21 cellular contexts compared by ENCODE assay signal in genomic region chr13:34207872-34208271, GRCh38.
DNase-seq lines count a peak whose midpoint lies in the region; ATAC-seq and TF ChIP-seq lines count a peak whose summit lies in the region.
"Had no signal": no experiment of that assay in that cellular context is flagged by ENCODE, and none has a peak within 500 bp of the region (broad histone marks: within the 10 kb centered on the region; RNA-seq: fewer than 3 reads in every experiment).

No MANE protein-coding gene starts in this region.

- H3K9me3 ChIP-seq in left ventricle myocardium inferior (replicated peaks) (peaks cover 8% of the 10 kb centered on the region), heart left ventricle (peaks cover 0 to 10% (median 0%) of the 10 kb centered on the region in 12 donors), adipocyte (ENCODE audit: control insufficient read depth, low read length) (peaks cover 3% of the 10 kb centered on the region)
- H3K9me3 ChIP-seq: BLaER1 treated with 17β-estradiol and CSF1 and Interleukin-3, amounts not matched to agents 10 nM and 100 nM; stomach had no signal

- peak overlapping the region; percentile 73 for H3K9ac ChIP-seq in adipocyte (ENCODE audit: low read length)
- H3K9ac ChIP-seq: BLaER1 treated with 17β-estradiol and CSF1 and Interleukin-3, amounts not matched to agents 10 nM and 100 nM had no signal

- H3K27ac Mint-ChIP-seq in activated naive CD4-positive, alpha-beta T cell treated with anti-CD3 and anti-CD28 coated beads for 36 hours: no peak overlapping the region
- H3K27ac Mint-ChIP-seq in activated CD4-positive, alpha-beta T cell treated with anti-CD3 and anti-CD28 coated beads, Interleukin-2, amount 10 ng/mL, durations not matched to agents 7 days and 5 days: no peak overlapping the region
- H3K27ac Mint-ChIP-seq: activated CD4-positive, alpha-beta T cell treated with anti-CD3 and anti-CD28 coated beads for 36 hours; activated naive CD4-positive, alpha-beta T cell treated with anti-CD3 and anti-CD28 coated beads, Interleukin-2, amount 50 U/mL, for 24 hours; H9; naive thymus-derived CD8-positive, alpha-beta T cell had no signal

- H3K4me3 Mint-ChIP-seq in activated naive CD4-positive, alpha-beta T cell treated with anti-CD3 and anti-CD28 coated beads for 36 hours: no peak overlapping the region
- no peak overlapping the region for H3K4me3 Mint-ChIP-seq in activated CD4-positive, alpha-beta T cell treated with anti-CD3 and anti-CD28 coated beads, Interleukin-2, amount 10 ng/mL, durations not matched to agents 7 days and 5 days
- H3K4me3 Mint-ChIP-seq: activated CD4-positive, alpha-beta T cell treated with anti-CD3 and anti-CD28 coated beads for 36 hours; activated naive CD4-positive, alpha-beta T cell treated with anti-CD3 and anti-CD28 coated beads, Interleukin-2, amount 50 U/mL, for 24 hours; H9; naive thymus-derived CD8-positive, alpha-beta T cell had no signal

- H3K27me3 ChIP-seq in left ventricle myocardium inferior (ENCODE audit: low read depth): no peaks in the 10 kb centered on the region
- no peaks in the 10 kb centered on the region for H3K27me3 ChIP-seq in heart left ventricle
- no peaks in the 10 kb centered on the region for H3K27me3 ChIP-seq in adipocyte (replicated peaks; ENCODE audit: control insufficient read depth, insufficient read depth, low read length)
- H3K27me3 ChIP-seq: BLaER1 treated with 17β-estradiol and CSF1 and Interleukin-3, amounts not matched to agents 10 nM and 100 nM; stomach had no signal

- no peak for TF ChIP-seq POLR2A in heart left ventricle (IDR thresholded peaks at IDR 0.05)

- no peak for DNase-seq in left ventricle myocardium inferior
- no peak for DNase-seq in heart left ventricle
- DNase-seq in adipocyte (ENCODE audit: low read depth): peak; percentile 38
- peak; percentile 72 for DNase-seq in fibroblast of villous mesenchyme (ENCODE audit: low read depth)
- no peak for DNase-seq in NCI-H2171 treated with DMSO at 0.1 percent for 48 hours (lab: John Stamatoyannopoulos, UW)
- DNase-seq in activated naive CD4-positive, alpha-beta T cell treated with anti-CD3 and anti-CD28 coated beads for 36 hours: no peak
- DNase-seq in activated CD4-positive, alpha-beta T cell treated with anti-CD3 and anti-CD28 coated beads, Interleukin-2, amount 10 ng/mL, durations not matched to agents 7 days and 5 days: no peak
- DNase-seq in pons (ENCODE audit: low spot score): no peak
- DNase-seq: 8988T; activated CD4-positive, alpha-beta T cell treated with anti-CD3 and anti-CD28 coated beads for 36 hours; effector memory CD4-positive, alpha-beta T cell; glutamatergic neuron; H9; left colon; MV-4-11; naive thymus-derived CD8-positive, alpha-beta T cell; stomach; T-helper 1 cell had no signal

- no peaks in the 10 kb centered on the region for H3K4me1 Mint-ChIP-seq in activated naive CD4-positive, alpha-beta T cell treated with anti-CD3 and anti-CD28 coated beads for 36 hours (ENCODE audit: low read depth)
- no peaks in the 10 kb centered on the region for H3K4me1 Mint-ChIP-seq in activated CD4-positive, alpha-beta T cell treated with anti-CD3 and anti-CD28 coated beads, Interleukin-2, amount 10 ng/mL, durations not matched to agents 7 days and 5 days
- H3K4me1 Mint-ChIP-seq: activated CD4-positive, alpha-beta T cell treated with anti-CD3 and anti-CD28 coated beads for 36 hours; activated naive CD4-positive, alpha-beta T cell treated with anti-CD3 and anti-CD28 coated beads, Interleukin-2, amount 50 U/mL, for 24 hours; naive thymus-derived CD8-positive, alpha-beta T cell had no signal

- H3K27me3 Mint-ChIP-seq in activated naive CD4-positive, alpha-beta T cell treated with anti-CD3 and anti-CD28 coated beads for 36 hours (ENCODE audit: low read depth): peaks cover 5% of the 10 kb centered on the region
- no peaks in the 10 kb centered on the region for H3K27me3 Mint-ChIP-seq in activated CD4-positive, alpha-beta T cell treated with anti-CD3 and anti-CD28 coated beads, Interleukin-2, amount 10 ng/mL, durations not matched to agents 7 days and 5 days
- H3K27me3 Mint-ChIP-seq: activated CD4-positive, alpha-beta T cell treated with anti-CD3 and anti-CD28 coated beads for 36 hours; activated naive CD4-positive, alpha-beta T cell treated with anti-CD3 and anti-CD28 coated beads, Interleukin-2, amount 50 U/mL, for 24 hours had no signal

- no peak for ATAC-seq in heart left ventricle
- ATAC-seq: activated CD4-positive, alpha-beta T cell treated with anti-CD3 and anti-CD28 coated beads for 36 hours; left colon; naive thymus-derived CD8-positive, alpha-beta T cell; Right ventricle myocardium inferior had no signal

- no peaks in the 10 kb centered on the region for H3K36me3 ChIP-seq in left ventricle myocardium inferior
- H3K36me3 ChIP-seq in heart left ventricle: no peaks in the 10 kb centered on the region
- H3K36me3 ChIP-seq in adipocyte (ENCODE audit: control insufficient read depth, insufficient read depth, low read length, severe bottlenecking): no peaks in the 10 kb centered on the region
- H3K36me3 ChIP-seq: BLaER1 treated with 17β-estradiol and CSF1 and Interleukin-3, amounts not matched to agents 10 nM and 100 nM; stomach had no signal

- peaks cover 2% of the 10 kb centered on the region for H3K9me3 Mint-ChIP-seq in activated naive CD4-positive, alpha-beta T cell treated with anti-CD3 and anti-CD28 coated beads for 36 hours
- no peaks in the 10 kb centered on the region for H3K9me3 Mint-ChIP-seq in activated CD4-positive, alpha-beta T cell treated with anti-CD3 and anti-CD28 coated beads, Interleukin-2, amount 10 ng/mL, durations not matched to agents 7 days and 5 days

- CTCF ChIA-PET in activated naive CD4-positive, alpha-beta T cell treated with anti-CD3 and anti-CD28 coated beads for 36 hours (lab: Charles Lee): no interaction called here
- CTCF ChIA-PET in activated CD4-positive, alpha-beta T cell treated with anti-CD3 and anti-CD28 coated beads, Interleukin-2, amount 10 ng/mL, durations not matched to agents 7 days and 5 days (lab: Charles Lee): no interaction called here

- 81 to 88% (median 84%) methylated on average over 4 of the region's 4 CpGs for WGBS in heart left ventricle, 4 donors

- H3K4me3 ChIP-seq in left ventricle myocardium inferior: no peak overlapping the region
- H3K4me3 ChIP-seq in heart left ventricle: no peak overlapping the region
- H3K4me3 ChIP-seq in adipocyte (ENCODE audit: low read length): peak overlapping the region; percentile 0
- no peak overlapping the region for H3K4me3 ChIP-seq in fibroblast of villous mesenchyme (ENCODE audit: low read depth, low read length)
- H3K4me3 ChIP-seq: BLaER1 treated with 17β-estradiol and CSF1 and Interleukin-3, amounts not matched to agents 10 nM and 100 nM; stomach had no signal

- peaks cover 12% of the 10 kb centered on the region for H3K4me1 ChIP-seq in left ventricle myocardium inferior
- H3K4me1 ChIP-seq in heart left ventricle: peaks cover 0 to 16% (median 0%) of the 10 kb centered on the region in 12 donors
- peaks cover 26% of the 10 kb centered on the region for H3K4me1 ChIP-seq in adipocyte (ENCODE audit: control insufficient read depth, insufficient read depth, low read length)
- H3K4me1 ChIP-seq: BLaER1 treated with 17β-estradiol and CSF1 and Interleukin-3, amounts not matched to agents 10 nM and 100 nM had no signal

- TF ChIP-seq CTCF in left ventricle myocardium inferior (IDR thresholded peaks at IDR 0.05; ENCODE audit: borderline replicate concordance) (no peak), heart left ventricle (IDR thresholded peaks at IDR 0.05) (no peak), fibroblast of villous mesenchyme (IDR thresholded peaks at IDR 0.05; ENCODE audit: insufficient read depth, low read depth, low read length) (no peak)

- POLR2A ChIA-PET in activated CD4-positive, alpha-beta T cell treated with anti-CD3 and anti-CD28 coated beads, Interleukin-2, amount 10 ng/mL, durations not matched to agents 7 days and 5 days (lab: Charles Lee): no interaction called here

- H3K27ac ChIP-seq in left ventricle myocardium inferior (replicated peaks) (peak overlapping the region; percentile 0), heart left ventricle (peak overlapping the region in 5 of 12 donors; percentile 5 to 37 (median 26))
- H3K27ac ChIP-seq: BLaER1 treated with 17β-estradiol and CSF1 and Interleukin-3, amounts not matched to agents 10 nM and 100 nM; stomach had no signal

- H3K36me3 Mint-ChIP-seq in activated naive CD4-positive, alpha-beta T cell treated with anti-CD3 and anti-CD28 coated beads for 36 hours (ENCODE audit: low read depth): no peaks in the 10 kb centered on the region
- no peaks in the 10 kb centered on the region for H3K36me3 Mint-ChIP-seq in activated CD4-positive, alpha-beta T cell treated with anti-CD3 and anti-CD28 coated beads, Interleukin-2, amount 10 ng/mL, durations not matched to agents 7 days and 5 days (ENCODE audit: low read depth)
- H3K36me3 Mint-ChIP-seq: activated naive CD4-positive, alpha-beta T cell treated with anti-CD3 and anti-CD28 coated beads, Interleukin-2, amount 50 U/mL, for 24 hours; naive thymus-derived CD8-positive, alpha-beta T cell had no signal

- intact Hi-C loops in left ventricle myocardium inferior (cut with micrococcal nuclease) (no loop called here), heart left ventricle (cut with DNase I) (no loop called here)
- intact Hi-C loops in activated naive CD4-positive, alpha-beta T cell treated with anti-CD3 and anti-CD28 coated beads for 36 hours (cut with micrococcal nuclease): no loop called here

Comparison
In these comparisons a context has a peak if more than half of its experiments do, and no peak if none do; other contexts are left out.
1. DNase-seq: peak in adipocyte (single experiment) and fibroblast of villous mesenchyme (single experiment); none in left ventricle myocardium inferior (single experiment), heart left ventricle (0 of 5), NCI-H2171 treated with DMSO at 0.1 percent for 48 hours (single experiment), activated naive CD4-positive, alpha-beta T cell treated with anti-CD3 and anti-CD28 coated beads for 36 hours (single experiment), activated CD4-positive, alpha-beta T cell treated with anti-CD3 and anti-CD28 coated beads, Interleukin-2, amount 10 ng/mL, durations not matched to agents 7 days and 5 days (single experiment) and pons (single experiment).